In the genomic region with DNA sequence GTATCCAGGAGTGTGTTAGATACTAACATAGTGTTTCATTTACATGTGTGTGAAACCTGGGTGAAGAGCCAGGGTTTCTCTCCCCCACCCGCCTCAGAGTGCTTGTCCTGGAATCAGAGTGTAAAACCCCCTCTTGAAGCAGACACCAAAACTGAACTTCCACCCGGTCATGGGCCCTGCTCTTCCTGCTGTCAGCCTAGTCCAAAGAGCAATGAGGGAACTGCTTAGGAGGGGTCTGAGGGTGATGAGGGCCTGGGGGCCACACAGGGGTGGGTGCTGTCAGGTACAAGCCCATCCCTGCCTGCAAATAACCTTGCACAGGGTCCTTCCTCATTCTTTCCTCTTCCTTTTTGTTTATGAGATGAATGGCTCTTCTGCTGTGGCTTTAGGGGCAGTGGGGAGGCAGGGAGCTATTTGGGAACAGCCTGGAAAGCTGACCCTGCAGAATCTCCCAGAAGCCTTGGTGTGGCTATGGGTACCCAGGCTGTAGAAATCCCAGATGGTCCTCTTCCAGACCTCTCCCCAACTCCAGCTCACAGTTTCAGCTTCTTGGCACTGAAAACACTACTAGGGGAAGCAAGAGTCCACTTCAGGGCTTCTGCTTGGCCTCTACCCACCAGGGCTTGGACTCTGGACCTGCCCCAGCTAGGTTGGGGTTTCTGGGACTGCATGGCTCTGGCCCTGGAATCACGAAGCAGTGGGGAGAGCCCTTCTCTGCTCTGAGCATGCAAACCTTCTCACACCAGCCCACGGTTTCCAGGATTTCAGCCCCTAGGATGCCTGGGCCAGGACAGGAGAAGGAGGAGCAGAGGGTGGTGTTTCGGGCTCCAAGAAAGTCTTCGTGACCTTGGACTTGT, we compare ENCODE assay signal across 1 cellular context.
A peak's percentile ranks its signal among the peaks of the same experiment; 100 is the strongest.
TF ChIP-seq lines count a peak whose summit lies in the region.

No MANE protein-coding gene starts in this region.

TF ChIP-seq in HepG2, 621 proteins besides CTCF, POLR2A, EP300 and RAD21 (continued from another document):
- TF ChIP-seq, protein P1, sequence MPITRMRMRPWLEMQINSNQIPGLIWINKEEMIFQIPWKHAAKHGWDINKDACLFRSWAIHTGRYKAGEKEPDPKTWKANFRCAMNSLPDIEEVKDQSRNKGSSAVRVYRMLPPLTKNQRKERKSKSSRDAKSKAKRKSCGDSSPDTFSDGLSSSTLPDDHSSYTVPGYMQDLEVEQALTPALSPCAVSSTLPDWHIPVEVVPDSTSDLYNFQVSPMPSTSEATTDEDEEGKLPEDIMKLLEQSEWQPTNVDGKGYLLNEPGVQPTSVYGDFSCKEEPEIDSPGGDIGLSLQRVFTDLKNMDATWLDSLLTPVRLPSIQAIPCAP (CRISPR knock-in tag; IDR thresholded peaks at IDR 0.05; ENCODE audit: low read depth), result no peak
- TF ChIP-seq ZNF577 (CRISPR knock-in tag; IDR thresholded peaks at IDR 0.05; ENCODE audit: borderline replicate concordance, low read depth) (no peak), CREB1 (IDR thresholded peaks at IDR 0.05) (no peak), CREB1 (CRISPR knock-in tag; IDR thresholded peaks at IDR 0.05) (no peak), BRF2 (CRISPR knock-in tag; IDR thresholded peaks at IDR 0.05) (no peak), KDM6A (CRISPR knock-in tag; IDR thresholded peaks at IDR 0.05; ENCODE audit: low read depth) (no peak), IKZF5 (CRISPR knock-in tag; IDR thresholded peaks at IDR 0.05) (0 out of 2 replicates have a peak, but pooled peaks have one; percentile 3), HOXA5 (CRISPR knock-in tag; IDR thresholded peaks at IDR 0.05) (no peak), CBFB (CRISPR knock-in tag; IDR thresholded peaks at IDR 0.05) (no peak), ZNF549 (CRISPR knock-in tag; IDR thresholded peaks at IDR 0.05) (no peak), MED1 (CRISPR knock-in tag; IDR thresholded peaks at IDR 0.05) (0 out of 2 replicates have a peak, but pooled peaks have one; percentile 26), ZNF552 (CRISPR knock-in tag; IDR thresholded peaks at IDR 0.05; ENCODE audit: borderline replicate concordance) (no peak), ZSCAN29 (CRISPR knock-in tag; conservative IDR thresholded peaks at IDR 0.05) (no peak), TBX3 (IDR thresholded peaks at IDR 0.05; ENCODE audit: borderline replicate concordance) (no peak), TARDBP (CRISPR knock-in tag; IDR thresholded peaks at IDR 0.05) (no peak), ZNF296 (CRISPR knock-in tag; conservative IDR thresholded peaks at IDR 0.05) (no peak), SIN3A (IDR thresholded peaks at IDR 0.05; ENCODE audit: borderline replicate concordance, low read depth, low read length) (no peak), ZNF614 (CRISPR knock-in tag; IDR thresholded peaks at IDR 0.05; ENCODE audit: borderline replicate concordance) (no peak), SRSF4 (IDR thresholded peaks at IDR 0.05; ENCODE audit: low read depth, low read length, poor library complexity, severe bottlenecking) (no peak), ZNF274 (CRISPR knock-in tag; IDR thresholded peaks at IDR 0.05) (no peak), KLF6 (CRISPR knock-in tag; IDR thresholded peaks at IDR 0.05) (no peak), MED13 (CRISPR knock-in tag; IDR thresholded peaks at IDR 0.05) (no peak), SP4 (CRISPR knock-in tag; IDR thresholded peaks at IDR 0.05) (no peak), FOXO4 (CRISPR knock-in tag; conservative IDR thresholded peaks at IDR 0.05) (0 out of 2 replicates have a peak, but pooled peaks have one; percentile 23)
- TF ChIP-seq, protein P2, sequence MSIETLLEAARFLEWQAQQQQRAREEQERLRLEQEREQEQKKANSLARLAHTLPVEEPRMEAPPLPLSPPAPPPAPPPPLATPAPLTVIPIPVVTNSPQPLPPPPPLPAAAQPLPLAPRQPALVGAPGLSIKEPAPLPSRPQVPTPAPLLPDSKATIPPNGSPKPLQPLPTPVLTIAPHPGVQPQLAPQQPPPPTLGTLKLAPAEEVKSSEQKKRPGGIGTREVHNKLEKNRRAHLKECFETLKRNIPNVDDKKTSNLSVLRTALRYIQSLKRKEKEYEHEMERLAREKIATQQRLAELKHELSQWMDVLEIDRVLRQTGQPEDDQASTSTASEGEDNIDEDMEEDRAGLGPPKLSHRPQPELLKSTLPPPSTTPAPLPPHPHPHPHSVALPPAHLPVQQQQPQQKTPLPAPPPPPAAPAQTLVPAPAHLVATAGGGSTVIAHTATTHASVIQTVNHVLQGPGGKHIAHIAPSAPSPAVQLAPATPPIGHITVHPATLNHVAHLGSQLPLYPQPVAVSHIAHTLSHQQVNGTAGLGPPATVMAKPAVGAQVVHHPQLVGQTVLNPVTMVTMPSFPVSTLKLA (IDR thresholded peaks at IDR 0.05), result no peak
- TF ChIP-seq, protein P3, sequence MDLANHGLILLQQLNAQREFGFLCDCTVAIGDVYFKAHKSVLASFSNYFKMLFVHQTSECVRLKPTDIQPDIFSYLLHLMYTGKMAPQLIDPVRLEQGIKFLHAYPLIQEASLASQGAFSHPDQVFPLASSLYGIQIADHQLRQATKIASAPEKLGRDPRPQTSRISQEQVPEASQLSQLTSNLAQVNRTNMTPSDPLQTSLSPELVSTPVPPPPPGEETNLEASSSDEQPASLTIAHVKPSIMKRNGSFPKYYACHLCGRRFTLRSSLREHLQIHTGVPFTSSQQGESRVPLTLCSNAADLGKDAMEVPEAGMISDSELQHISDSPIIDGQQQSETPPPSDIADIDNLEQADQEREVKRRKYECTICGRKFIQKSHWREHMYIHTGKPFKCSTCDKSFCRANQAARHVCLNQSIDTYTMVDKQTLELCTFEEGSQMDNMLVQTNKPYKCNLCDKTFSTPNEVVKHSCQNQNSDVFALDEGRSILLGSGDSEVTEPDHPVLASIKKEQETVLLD (CRISPR knock-in tag; IDR thresholded peaks at IDR 0.05; ENCODE audit: low read depth), result no peak
- TF ChIP-seq, protein P4, sequence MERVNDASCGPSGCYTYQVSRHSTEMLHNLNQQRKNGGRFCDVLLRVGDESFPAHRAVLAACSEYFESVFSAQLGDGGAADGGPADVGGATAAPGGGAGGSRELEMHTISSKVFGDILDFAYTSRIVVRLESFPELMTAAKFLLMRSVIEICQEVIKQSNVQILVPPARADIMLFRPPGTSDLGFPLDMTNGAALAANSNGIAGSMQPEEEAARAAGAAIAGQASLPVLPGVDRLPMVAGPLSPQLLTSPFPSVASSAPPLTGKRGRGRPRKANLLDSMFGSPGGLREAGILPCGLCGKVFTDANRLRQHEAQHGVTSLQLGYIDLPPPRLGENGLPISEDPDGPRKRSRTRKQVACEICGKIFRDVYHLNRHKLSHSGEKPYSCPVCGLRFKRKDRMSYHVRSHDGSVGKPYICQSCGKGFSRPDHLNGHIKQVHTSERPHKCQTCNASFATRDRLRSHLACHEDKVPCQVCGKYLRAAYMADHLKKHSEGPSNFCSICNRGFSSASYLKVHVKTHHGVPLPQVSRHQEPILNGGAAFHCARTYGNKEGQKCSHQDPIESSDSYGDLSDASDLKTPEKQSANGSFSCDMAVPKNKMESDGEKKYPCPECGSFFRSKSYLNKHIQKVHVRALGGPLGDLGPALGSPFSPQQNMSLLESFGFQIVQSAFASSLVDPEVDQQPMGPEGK (CRISPR knock-in tag; IDR thresholded peaks at IDR 0.05), result peak; percentile 54; the same call in 1 of the 2 replicates
- TF ChIP-seq, protein P5, sequence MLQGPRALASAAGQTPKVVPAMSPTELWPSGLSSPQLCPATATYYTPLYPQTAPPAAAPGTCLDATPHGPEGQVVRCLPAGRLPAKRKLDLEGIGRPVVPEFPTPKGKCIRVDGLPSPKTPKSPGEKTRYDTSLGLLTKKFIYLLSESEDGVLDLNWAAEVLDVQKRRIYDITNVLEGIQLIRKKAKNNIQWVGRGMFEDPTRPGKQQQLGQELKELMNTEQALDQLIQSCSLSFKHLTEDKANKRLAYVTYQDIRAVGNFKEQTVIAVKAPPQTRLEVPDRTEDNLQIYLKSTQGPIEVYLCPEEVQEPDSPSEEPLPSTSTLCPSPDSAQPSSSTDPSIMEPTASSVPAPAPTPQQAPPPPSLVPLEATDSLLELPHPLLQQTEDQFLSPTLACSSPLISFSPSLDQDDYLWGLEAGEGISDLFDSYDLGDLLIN (CRISPR knock-in tag; IDR thresholded peaks at IDR 0.05; ENCODE audit: borderline replicate concordance), result no peak
- TF ChIP-seq, protein P6, sequence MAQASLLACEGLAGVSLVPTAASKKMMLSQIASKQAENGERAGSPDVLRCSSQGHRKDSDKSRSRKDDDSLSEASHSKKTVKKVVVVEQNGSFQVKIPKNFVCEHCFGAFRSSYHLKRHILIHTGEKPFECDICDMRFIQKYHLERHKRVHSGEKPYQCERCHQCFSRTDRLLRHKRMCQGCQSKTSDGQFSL (CRISPR knock-in tag; IDR thresholded peaks at IDR 0.05), result no peak
TF ChIP-seq in HepG2: peak in this region for 19.
